Comparison of ENCODE assay signal across 24 cellular contexts in the genomic region with DNA sequence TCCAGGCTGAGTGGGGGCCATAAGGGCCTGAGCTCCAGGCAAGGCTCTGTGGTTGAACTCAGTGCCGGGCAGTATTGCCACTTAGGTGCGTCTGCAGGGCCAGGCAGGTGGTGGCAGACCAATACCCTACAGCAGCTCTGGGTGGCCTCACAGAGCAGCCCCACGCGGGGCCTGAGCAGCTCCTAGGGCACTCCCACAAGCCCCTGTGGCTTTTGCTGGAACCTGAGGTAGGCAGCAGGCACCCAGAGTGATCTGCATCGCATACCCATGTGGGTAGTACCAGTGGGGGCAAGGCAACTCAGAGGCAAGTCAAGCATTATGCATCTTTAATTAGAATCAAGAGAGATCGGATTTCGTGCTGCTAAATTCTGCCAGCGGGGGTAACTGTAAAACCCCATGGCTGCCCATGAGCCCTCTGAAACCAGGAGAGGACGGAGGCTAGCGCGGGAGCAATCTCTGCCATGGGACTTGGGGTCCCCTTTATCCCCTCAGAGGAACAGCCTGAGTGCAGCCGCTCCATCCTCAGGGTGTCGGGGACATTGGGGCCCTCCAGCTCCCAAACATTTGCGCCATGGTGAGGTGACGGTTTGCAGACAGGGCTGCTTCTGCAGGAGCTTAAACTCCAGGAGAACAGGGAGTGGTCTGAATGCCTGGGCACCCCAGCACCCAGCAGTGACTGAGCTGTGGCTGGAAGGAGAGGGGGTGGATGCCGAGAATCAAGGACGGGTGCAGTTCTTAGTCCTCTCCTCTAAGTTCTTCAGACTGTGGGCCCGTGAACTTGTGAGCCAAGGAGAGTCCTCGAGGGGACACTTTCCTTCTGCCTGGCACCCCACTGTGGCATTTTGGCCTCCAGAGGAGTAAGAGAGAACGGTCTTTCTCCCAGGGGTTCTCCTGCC.
DNase-seq lines count a peak whose midpoint lies in the region; ATAC-seq and TF ChIP-seq lines count a peak whose summit lies in the region.
"Had no signal": no experiment of that assay in that cellular context is flagged by ENCODE, and none has a peak within 500 bp of the region (broad histone marks: within the 10 kb centered on the region; RNA-seq: fewer than 3 reads in every experiment).

No MANE protein-coding gene starts in this region.

- TF ChIP-seq CTCF in Panc1 (IDR thresholded peaks at IDR 0.05) (no peak), omental fat pad (IDR thresholded peaks at IDR 0.05) (no peak)

- CTCF ChIA-PET in Panc1 (lab: Charles Lee), result no interaction called here

- ATAC-seq in Panc1, result peak; percentile 45
- ATAC-seq in omental fat pad (ENCODE audit: low FRiP score), result peak; percentile 23
- no peak for ATAC-seq in HG02840 (IDR thresholded peaks at IDR 0.05; ENCODE audit: low FRiP score, unreplicated experiment)
- no peak for ATAC-seq in GM21360 (IDR thresholded peaks at IDR 0.05; ENCODE audit: unreplicated experiment)
- ATAC-seq: HCT116 had no signal

- intact Hi-C loops in Panc1 (cut with micrococcal nuclease; ENCODE audit: unreplicated experiment), result no loop called here

- no peaks in the 10 kb centered on the region for H3K9me3 ChIP-seq in Panc1 (ENCODE audit: control insufficient read depth, insufficient read depth, low read depth, low read length)
- H3K9me3 ChIP-seq: Caco-2, Peyer's patch, SJSA1 had no signal

- no peaks in the 10 kb centered on the region for H3K36me3 ChIP-seq in Panc1 (ENCODE audit: control insufficient read depth, insufficient read depth, low read length)
- H3K36me3 ChIP-seq: BLaER1 treated with 17β-estradiol and CSF1 and Interleukin-3, amounts not matched to agents 10 nM and 100 nM; Peyer's patch; SJSA1 had no signal

- DNase-seq in Panc1 (ENCODE audit: low read depth, low spot score) (no peak), islet precursor cell (peak; percentile 38), omental fat pad (ENCODE audit: low spot score) (no peak), caudate nucleus (lab: John Stamatoyannopoulos, UW) (no peak), GOT3 (lab: John Stamatoyannopoulos, UW) (no peak)
- DNase-seq: ACHN; Caco-2; CD4-positive, alpha-beta memory T cell; DMS153; GM23248; KBM-7; NCI-H1092; NCI-H1436; NCI-H187 treated with DMSO at 0.1 percent for 48 hours; NCI-H2107; NCI-H2227 treated with DMSO at 0.1 percent for 48 hours; NCI-H510A; NCI-H82; Peyer's patch had no signal

- H3K4me3 ChIP-seq in Panc1 (ENCODE audit: low read depth in 2 of 2, low read length in 2 of 2), result no peak overlapping the region
- H3K4me3 ChIP-seq: BLaER1 treated with 17β-estradiol and CSF1 and Interleukin-3, amounts not matched to agents 10 nM and 100 nM; GM23248; Peyer's patch; SJSA1 had no signal

- in situ Hi-C loops in Panc1 (cut with HindIII; ENCODE audit: low pct_unique_long_range_greater_than_20kb, low sequenced_read_pairs), result no loop called here

- no TSS peak for BruUV-seq in Panc1 (replicated peaks; lab: Mats Ljungman, UMichigan)

- POLR2A ChIA-PET in Panc1 (lab: Charles Lee), result no interaction called here

- no peaks in the 10 kb centered on the region for H3K4me1 ChIP-seq in Panc1 (ENCODE audit: control insufficient read depth, insufficient read depth, low read length)
- H3K4me1 ChIP-seq: BLaER1 treated with 17β-estradiol and CSF1 and Interleukin-3, amounts not matched to agents 10 nM and 100 nM; Peyer's patch had no signal

- H3K27me3 ChIP-seq in Panc1 (ENCODE audit: control insufficient read depth, insufficient read depth, low read length), result peaks cover 16% of the 10 kb centered on the region
- H3K27me3 ChIP-seq: BLaER1 treated with 17β-estradiol and CSF1 and Interleukin-3, amounts not matched to agents 10 nM and 100 nM; Peyer's patch had no signal

- H3K27ac ChIP-seq in Panc1 (ENCODE audit: low read length) (no peak overlapping the region), caudate nucleus (ENCODE audit: low read depth, low read length) (no peak overlapping the region)
- H3K27ac ChIP-seq: BLaER1 treated with 17β-estradiol and CSF1 and Interleukin-3, amounts not matched to agents 10 nM and 100 nM; GM23248; Peyer's patch; SJSA1 had no signal

Comparison
In these comparisons a context has a peak if more than half of its experiments do, and no peak if none do; other contexts are left out.
1. ATAC-seq: peak in Panc1 (single experiment) and omental fat pad (single experiment); none in HG02840 (single experiment) and GM21360 (single experiment).